1 cellular context compared by ENCODE assay signal in genomic region chr1:39827201-39827600, GRCh38.
TF ChIP-seq lines count a peak whose summit lies in the region.

No MANE protein-coding gene starts in this region.

TF ChIP-seq in SK-N-SH, 30 proteins besides CTCF, POLR2A, EP300 and RAD21:
- TF ChIP-seq MXI1 (IDR thresholded peaks at IDR 0.05; ENCODE audit: low read depth, low read length) (no peak), CHD2 (IDR thresholded peaks at IDR 0.05; ENCODE audit: low read length, partially characterized antibody) (no peak), PBX3 (IDR thresholded peaks at IDR 0.05) (no peak), GABPA (IDR thresholded peaks at IDR 0.05; ENCODE audit: low read depth) (no peak), GATA2 (CRISPR knock-in tag; IDR thresholded peaks at IDR 0.05) (peak; percentile 69)
